Comparison of ENCODE assay signal across 8 cellular contexts in genomic region chr17:56912105-56912999, GRCh38. TPM values are rescaled to one million over a fixed set of nuclear protein-coding genes. Genes with fewer than 3 reads are reported as not detected.
DNase-seq lines count a peak whose midpoint lies in the region; ATAC-seq and TF ChIP-seq lines count a peak whose summit lies in the region.

No MANE protein-coding gene starts in this region.

- CTCF ChIA-PET in activated CD4-positive, alpha-beta T cell treated with anti-CD3 and anti-CD28 coated beads for 36 hours (lab: Charles Lee) = interaction anchor here (1.0 to 1.4 kb wide), 4 partner anchors 11 to 48 kb away, joined by 3 to 4 read pairs (median 3); partner anchors contain the start of gene COIL

- H3K27ac Mint-ChIP-seq in activated CD4-positive, alpha-beta T cell treated with anti-CD3 and anti-CD28 coated beads for 36 hours = peak overlapping the region; percentile 94
- H3K27ac Mint-ChIP-seq in activated naive CD8-positive, alpha-beta T cell = peak overlapping the region; percentile 51
- H3K27ac Mint-ChIP-seq in immature natural killer cell = peak overlapping the region; percentile 67 to 91 (median 87)

- peaks cover 65% of the 10 kb centered on the region for H3K4me1 Mint-ChIP-seq in activated CD4-positive, alpha-beta T cell treated with anti-CD3 and anti-CD28 coated beads for 36 hours
- H3K4me1 Mint-ChIP-seq in activated naive CD8-positive, alpha-beta T cell (ENCODE audit: low read depth) = peaks cover 65% of the 10 kb centered on the region
- peaks cover 62 to 64% of the 10 kb centered on the region in 2 donors for H3K4me1 Mint-ChIP-seq in immature natural killer cell

- H3K4me1 ChIP-seq in thoracic aorta (ENCODE audit: control insufficient read depth in 1 of 2, low read depth in 2 of 2) = peaks cover 22 to 36% of the 10 kb centered on the region in 2 donors

- intact Hi-C loops in activated CD4-positive, alpha-beta T cell treated with anti-CD3 and anti-CD28 coated beads for 36 hours (cut with DNase I, micrococcal nuclease) = loop anchor here in 1 of 2 experiments (5.0 kb wide), 1 partner anchor 320 kb away; the partner anchor contains the start of gene NOG

- ATAC-seq in activated CD4-positive, alpha-beta T cell treated with anti-CD3 and anti-CD28 coated beads for 36 hours = no peak
- ATAC-seq in thoracic aorta (ENCODE audit: insufficient number of reproducible peaks, low FRiP score, low read depth) = no peak
- ATAC-seq in GM21576 (IDR thresholded peaks at IDR 0.05; ENCODE audit: unreplicated experiment) = no peak

- H3K27me3 ChIP-seq in thoracic aorta (replicated peaks; ENCODE audit: insufficient read depth) = no peaks in the 10 kb centered on the region

- peak overlapping the region; percentile 90 for H3K4me3 Mint-ChIP-seq in activated CD4-positive, alpha-beta T cell treated with anti-CD3 and anti-CD28 coated beads for 36 hours
- H3K4me3 Mint-ChIP-seq in activated naive CD8-positive, alpha-beta T cell = peak overlapping the region; percentile 96
- H3K4me3 Mint-ChIP-seq in immature natural killer cell = peak overlapping the region; percentile 88 to 96 (median 93)

- peak overlapping the region; percentile 41 to 84 for H3K27ac ChIP-seq in thoracic aorta

- H3K27me3 Mint-ChIP-seq in activated CD4-positive, alpha-beta T cell treated with anti-CD3 and anti-CD28 coated beads for 36 hours = no peaks in the 10 kb centered on the region
- no peaks in the 10 kb centered on the region for H3K27me3 Mint-ChIP-seq in activated naive CD8-positive, alpha-beta T cell
- peaks cover 2 to 8% (median 4%) of the 10 kb centered on the region in 3 donors for H3K27me3 Mint-ChIP-seq in immature natural killer cell (ENCODE audit: low read depth in 3 of 3)

- no peaks in the 10 kb centered on the region for H3K9me3 ChIP-seq in thoracic aorta

- TF ChIP-seq CTCF in thoracic aorta (IDR thresholded peaks at IDR 0.05) = no peak

- H3K9me3 Mint-ChIP-seq in activated CD4-positive, alpha-beta T cell treated with anti-CD3 and anti-CD28 coated beads for 36 hours (ENCODE audit: low read depth) = peaks cover 3% of the 10 kb centered on the region
- peaks cover 1% of the 10 kb centered on the region for H3K9me3 Mint-ChIP-seq in activated naive CD8-positive, alpha-beta T cell (ENCODE audit: low read depth)
- peaks cover 0 to 2% (median 0%) of the 10 kb centered on the region in 6 donors for H3K9me3 Mint-ChIP-seq in immature natural killer cell

- POLR2A ChIA-PET in activated CD4-positive, alpha-beta T cell treated with anti-CD3 and anti-CD28 coated beads for 36 hours (lab: Charles Lee) = interaction anchor here (0.8 to 1.1 kb wide), 3 partner anchors 8 to 62 kb away, joined by 3 read pairs; no protein-coding TSS in a partner anchor

- H3K36me3 ChIP-seq in thoracic aorta = peaks cover 9% of the 10 kb centered on the region

- peaks cover 52% of the 10 kb centered on the region for H3K36me3 Mint-ChIP-seq in activated CD4-positive, alpha-beta T cell treated with anti-CD3 and anti-CD28 coated beads for 36 hours (ENCODE audit: low read depth)
- peaks cover 2% of the 10 kb centered on the region for H3K36me3 Mint-ChIP-seq in activated naive CD8-positive, alpha-beta T cell
- H3K36me3 Mint-ChIP-seq in immature natural killer cell = peaks cover 4 to 7% (median 4%) of the 10 kb centered on the region in 3 donors

- peak overlapping the region; percentile 88 for H3K4me3 ChIP-seq in thoracic aorta

- no peak for DNase-seq in activated CD4-positive, alpha-beta T cell treated with anti-CD3 and anti-CD28 coated beads for 36 hours
- DNase-seq in activated CD4-positive, alpha-beta T cell treated with anti-CD3 and anti-CD28 coated beads for 1 hour = no peak
- no peak for DNase-seq in immature natural killer cell
- no peak for DNase-seq in thoracic aorta (ENCODE audit: low spot score)
- DNase-seq in superior temporal gyrus (ENCODE audit: extremely low spot score) = no peak
- DNase-seq in NOMO-1 treated with dmso at 0.1 percent for 144 hours (lab: John Stamatoyannopoulos, UW; ENCODE audit: unreplicated experiment) = no peak

RNA-seq across cellular contexts. Expression of gene TRIM25, which starts 1.5 kb away (rescaled TPM):
- total RNA-seq in activated CD4-positive, alpha-beta T cell treated with anti-CD3 and anti-CD28 coated beads for 36 hours = 100 to 1,000 TPM; 173 to 241 TPM
- polyA plus RNA-seq in immature natural killer cell = 10 to 100 TPM in 1 of 3 donors, 1 to 10 TPM in 2; 3.8 to 10.7 (median 4.7) TPM
- 10 to 100 TPM; 32.2 to 40.6 TPM for total RNA-seq in thoracic aorta

RNA-seq across cellular contexts. Expression of gene COIL, which starts 48.5 kb away (rescaled TPM):
- total RNA-seq in activated CD4-positive, alpha-beta T cell treated with anti-CD3 and anti-CD28 coated beads for 36 hours = 10 to 100 TPM; 20.9 to 21.3 TPM
- polyA plus RNA-seq in immature natural killer cell = 10 to 100 TPM in 1 of 3 donors, 1 to 10 TPM in 2; 7.3 to 12.5 (median 9.8) TPM
- total RNA-seq in thoracic aorta = 1 to 10 TPM; 5.0 to 9.9 TPM

Comparison
In these comparisons a context has a peak if more than half of its experiments do, and no peak if none do; other contexts are left out.
1. RNA of gene TRIM25, which starts 1.5 kb away (total RNA-seq): 173 to 241 TPM in activated CD4-positive, alpha-beta T cell treated with anti-CD3 and anti-CD28 coated beads for 36 hours; 32.2 to 40.6 TPM in thoracic aorta; every median in the first group is over 4 times any median in the second.
2. Peak in every context shown above with its lines, with median percentiles within 50 percentile points of each other: H3K27ac Mint-ChIP-seq and H3K4me3 Mint-ChIP-seq.